In the genomic region with DNA sequence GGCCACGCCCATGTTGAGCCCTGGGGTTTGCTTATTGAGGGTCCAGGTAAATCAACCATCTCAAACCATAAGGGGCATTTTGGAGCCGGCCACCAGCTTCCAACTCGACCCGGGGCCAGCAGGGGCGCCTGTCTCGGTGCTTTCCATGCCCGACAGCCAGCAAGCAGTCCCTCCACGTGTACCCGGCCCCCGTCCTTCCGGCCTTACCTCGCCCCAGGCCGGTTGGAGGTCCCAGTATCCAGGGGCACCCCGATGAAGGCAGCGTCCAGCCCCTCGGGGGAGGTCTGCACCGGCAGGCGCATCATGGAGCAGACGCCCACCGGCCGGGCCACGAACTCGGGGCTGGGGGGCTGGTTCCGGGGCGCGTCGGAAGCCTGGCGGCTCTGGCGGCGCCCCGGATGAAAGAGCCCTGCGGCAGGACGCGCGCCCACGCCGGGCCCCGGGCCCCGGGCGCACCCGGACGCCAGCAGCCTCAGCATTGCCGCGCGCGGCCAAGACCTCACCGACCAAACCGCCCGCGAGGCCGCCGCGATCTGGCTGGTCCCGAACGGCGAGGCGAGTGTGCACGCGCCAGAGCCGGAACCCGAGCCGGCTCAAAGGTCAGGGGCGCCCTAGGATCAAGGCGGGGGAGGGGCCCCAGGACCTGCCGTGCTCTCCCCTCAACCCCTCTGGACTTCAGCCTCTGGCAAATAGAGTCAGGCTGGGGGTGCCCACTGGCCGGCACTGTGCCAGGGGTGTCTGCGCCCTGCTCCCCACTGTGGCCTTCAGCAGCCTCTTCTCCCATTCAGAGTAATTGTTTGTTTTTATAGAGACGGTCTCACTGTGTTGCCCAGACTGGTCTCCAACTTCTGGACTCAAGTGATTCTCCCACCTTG, we compare ENCODE assay signal across 1 cellular context.
A peak's percentile ranks its signal among the peaks of the same experiment; 100 is the strongest.
TF ChIP-seq lines count a peak whose summit lies in the region.

A gene with protein sequence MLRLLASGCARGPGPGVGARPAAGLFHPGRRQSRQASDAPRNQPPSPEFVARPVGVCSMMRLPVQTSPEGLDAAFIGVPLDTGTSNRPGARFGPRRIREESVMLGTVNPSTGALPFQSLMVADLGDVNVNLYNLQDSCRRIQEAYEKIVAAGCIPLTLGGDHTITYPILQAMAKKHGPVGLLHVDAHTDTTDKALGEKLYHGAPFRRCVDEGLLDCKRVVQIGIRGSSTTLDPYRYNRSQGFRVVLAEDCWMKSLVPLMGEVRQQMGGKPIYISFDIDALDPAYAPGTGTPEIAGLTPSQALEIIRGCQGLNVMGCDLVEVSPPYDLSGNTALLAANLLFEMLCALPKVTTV (minus strand): TSS at position 563 of the 875 bp plus-strand sequence. CDS start 84 bp downstream, at position 479.

TF ChIP-seq in HepG2, 621 proteins besides CTCF, POLR2A, EP300 and RAD21 (continued from another document and continues in another):
- TF ChIP-seq, protein P1, sequence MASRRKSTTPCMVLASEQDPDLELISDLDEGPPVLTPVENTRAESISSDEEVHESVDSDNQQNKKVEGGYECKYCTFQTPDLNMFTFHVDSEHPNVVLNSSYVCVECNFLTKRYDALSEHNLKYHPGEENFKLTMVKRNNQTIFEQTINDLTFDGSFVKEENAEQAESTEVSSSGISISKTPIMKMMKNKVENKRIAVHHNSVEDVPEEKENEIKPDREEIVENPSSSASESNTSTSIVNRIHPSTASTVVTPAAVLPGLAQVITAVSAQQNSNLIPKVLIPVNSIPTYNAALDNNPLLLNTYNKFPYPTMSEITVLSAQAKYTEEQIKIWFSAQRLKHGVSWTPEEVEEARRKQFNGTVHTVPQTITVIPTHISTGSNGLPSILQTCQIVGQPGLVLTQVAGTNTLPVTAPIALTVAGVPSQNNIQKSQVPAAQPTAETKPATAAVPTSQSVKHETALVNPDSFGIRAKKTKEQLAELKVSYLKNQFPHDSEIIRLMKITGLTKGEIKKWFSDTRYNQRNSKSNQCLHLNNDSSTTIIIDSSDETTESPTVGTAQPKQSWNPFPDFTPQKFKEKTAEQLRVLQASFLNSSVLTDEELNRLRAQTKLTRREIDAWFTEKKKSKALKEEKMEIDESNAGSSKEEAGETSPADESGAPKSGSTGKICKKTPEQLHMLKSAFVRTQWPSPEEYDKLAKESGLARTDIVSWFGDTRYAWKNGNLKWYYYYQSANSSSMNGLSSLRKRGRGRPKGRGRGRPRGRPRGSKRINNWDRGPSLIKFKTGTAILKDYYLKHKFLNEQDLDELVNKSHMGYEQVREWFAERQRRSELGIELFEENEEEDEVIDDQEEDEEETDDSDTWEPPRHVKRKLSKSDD (CRISPR knock-in tag; IDR thresholded peaks at IDR 0.05; ENCODE audit: low read depth), result peak; percentile 81
- TF ChIP-seq ZNF777 (CRISPR knock-in tag; IDR thresholded peaks at IDR 0.05) (peak; percentile 56), ZNF468 (CRISPR knock-in tag; IDR thresholded peaks at IDR 0.05) (peak; percentile 41; the same call in 1 of the 2 replicates), NR0B2 (CRISPR knock-in tag; IDR thresholded peaks at IDR 0.05) (no peak), DMAP1 (CRISPR knock-in tag; IDR thresholded peaks at IDR 0.05) (peak; percentile 93), STAG1 (CRISPR knock-in tag; IDR thresholded peaks at IDR 0.05) (peak; percentile 28), ZNF580 (CRISPR knock-in tag; IDR thresholded peaks at IDR 0.05; ENCODE audit: borderline replicate concordance, low read depth) (peak; percentile 92), ONECUT2 (CRISPR knock-in tag; IDR thresholded peaks at IDR 0.05) (peak; percentile 46; the same call in 1 of the 2 replicates), ZNF644 (CRISPR knock-in tag; IDR thresholded peaks at IDR 0.05; ENCODE audit: low read depth) (0 out of 2 replicates have a peak, but pooled peaks have one; percentile 30), SP140L (CRISPR knock-in tag; IDR thresholded peaks at IDR 0.05; ENCODE audit: borderline replicate concordance) (0 out of 2 replicates have a peak, but pooled peaks have one; percentile 44), FOXJ3 (CRISPR knock-in tag; IDR thresholded peaks at IDR 0.05; ENCODE audit: borderline replicate concordance) (peak; percentile 43; the same call in 1 of the 2 replicates), NCOA2 (CRISPR knock-in tag; IDR thresholded peaks at IDR 0.05) (peak; percentile 88), ZNF121 (CRISPR knock-in tag; IDR thresholded peaks at IDR 0.05) (peak; percentile 97), TFDP1 (CRISPR knock-in tag; IDR thresholded peaks at IDR 0.05; ENCODE audit: borderline replicate concordance) (peak; percentile 81), ZBTB46 (CRISPR knock-in tag; IDR thresholded peaks at IDR 0.05; ENCODE audit: borderline replicate concordance) (peak; percentile 99), ZNF563 (CRISPR knock-in tag; IDR thresholded peaks at IDR 0.05) (peak; percentile 96), ZNF510 (CRISPR knock-in tag; IDR thresholded peaks at IDR 0.05; ENCODE audit: low read depth) (0 out of 2 replicates have a peak, but pooled peaks have one; percentile 45), MXD4 (CRISPR knock-in tag; IDR thresholded peaks at IDR 0.05) (peak; percentile 36; the same call in 1 of the 2 replicates), POGK (CRISPR knock-in tag; conservative IDR thresholded peaks at IDR 0.05) (peak; percentile 98), ZNF343 (CRISPR knock-in tag; IDR thresholded peaks at IDR 0.05) (0 out of 2 replicates have a peak, but pooled peaks have one; percentile 34), ZNF547 (CRISPR knock-in tag; IDR thresholded peaks at IDR 0.05) (peak; percentile 67; the same call in 1 of the 2 replicates), ZNF83 (CRISPR knock-in tag; IDR thresholded peaks at IDR 0.05; ENCODE audit: borderline replicate concordance) (0 out of 2 replicates have a peak, but pooled peaks have one; percentile 37), IRX3 (CRISPR knock-in tag; IDR thresholded peaks at IDR 0.05; ENCODE audit: borderline replicate concordance, low read depth) (peak; percentile 63; the same call in 1 of the 2 replicates), JUND (CRISPR knock-in tag; IDR thresholded peaks at IDR 0.05) (0 out of 2 replicates have a peak, but pooled peaks have one; percentile 18), ISL2 (CRISPR knock-in tag; IDR thresholded peaks at IDR 0.05) (peak; percentile 77; the same call in 1 of the 2 replicates), FOXK1 (CRISPR knock-in tag; IDR thresholded peaks at IDR 0.05; ENCODE audit: borderline replicate concordance, low read depth) (peak; percentile 43; the same call in 1 of the 2 replicates), TARDBP (CRISPR knock-in tag; IDR thresholded peaks at IDR 0.05) (peak; percentile 74), ZMYM4 (CRISPR knock-in tag; IDR thresholded peaks at IDR 0.05) (peak; percentile 69), ZNF12 (CRISPR knock-in tag; IDR thresholded peaks at IDR 0.05) (peak; percentile 78), TIGD3 (CRISPR knock-in tag; IDR thresholded peaks at IDR 0.05; ENCODE audit: borderline replicate concordance) (no peak), IRF2 (CRISPR knock-in tag; IDR thresholded peaks at IDR 0.05) (peak; percentile 88), ZNF282 (IDR thresholded peaks at IDR 0.05; ENCODE audit: partially characterized antibody) (no peak), ZNF335 (CRISPR knock-in tag; IDR thresholded peaks at IDR 0.05) (peak; percentile 75), ARID5B (CRISPR knock-in tag; IDR thresholded peaks at IDR 0.05) (peak; percentile 90), MXI1 (IDR thresholded peaks at IDR 0.05; ENCODE audit: borderline replicate concordance, low read depth, low read length) (peak; percentile 66; the same call in 2 of the 3 replicates), ZNF124 (CRISPR knock-in tag; IDR thresholded peaks at IDR 0.05) (peak; percentile 53; the same call in 1 of the 2 replicates), ZNF552 (CRISPR knock-in tag; IDR thresholded peaks at IDR 0.05; ENCODE audit: borderline replicate concordance) (peak; percentile 60; the same call in 1 of the 2 replicates)
- TF ChIP-seq, protein P2, sequence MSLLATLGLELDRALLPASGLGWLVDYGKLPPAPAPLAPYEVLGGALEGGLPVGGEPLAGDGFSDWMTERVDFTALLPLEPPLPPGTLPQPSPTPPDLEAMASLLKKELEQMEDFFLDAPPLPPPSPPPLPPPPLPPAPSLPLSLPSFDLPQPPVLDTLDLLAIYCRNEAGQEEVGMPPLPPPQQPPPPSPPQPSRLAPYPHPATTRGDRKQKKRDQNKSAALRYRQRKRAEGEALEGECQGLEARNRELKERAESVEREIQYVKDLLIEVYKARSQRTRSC (CRISPR knock-in tag; IDR thresholded peaks at IDR 0.05; ENCODE audit: low read depth), result no peak
- TF ChIP-seq, protein P3, sequence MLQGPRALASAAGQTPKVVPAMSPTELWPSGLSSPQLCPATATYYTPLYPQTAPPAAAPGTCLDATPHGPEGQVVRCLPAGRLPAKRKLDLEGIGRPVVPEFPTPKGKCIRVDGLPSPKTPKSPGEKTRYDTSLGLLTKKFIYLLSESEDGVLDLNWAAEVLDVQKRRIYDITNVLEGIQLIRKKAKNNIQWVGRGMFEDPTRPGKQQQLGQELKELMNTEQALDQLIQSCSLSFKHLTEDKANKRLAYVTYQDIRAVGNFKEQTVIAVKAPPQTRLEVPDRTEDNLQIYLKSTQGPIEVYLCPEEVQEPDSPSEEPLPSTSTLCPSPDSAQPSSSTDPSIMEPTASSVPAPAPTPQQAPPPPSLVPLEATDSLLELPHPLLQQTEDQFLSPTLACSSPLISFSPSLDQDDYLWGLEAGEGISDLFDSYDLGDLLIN (CRISPR knock-in tag; IDR thresholded peaks at IDR 0.05; ENCODE audit: borderline replicate concordance), result 0 out of 2 replicates have a peak, but pooled peaks have one; percentile 37
